7 cellular contexts compared by ENCODE assay signal in the genomic region with DNA sequence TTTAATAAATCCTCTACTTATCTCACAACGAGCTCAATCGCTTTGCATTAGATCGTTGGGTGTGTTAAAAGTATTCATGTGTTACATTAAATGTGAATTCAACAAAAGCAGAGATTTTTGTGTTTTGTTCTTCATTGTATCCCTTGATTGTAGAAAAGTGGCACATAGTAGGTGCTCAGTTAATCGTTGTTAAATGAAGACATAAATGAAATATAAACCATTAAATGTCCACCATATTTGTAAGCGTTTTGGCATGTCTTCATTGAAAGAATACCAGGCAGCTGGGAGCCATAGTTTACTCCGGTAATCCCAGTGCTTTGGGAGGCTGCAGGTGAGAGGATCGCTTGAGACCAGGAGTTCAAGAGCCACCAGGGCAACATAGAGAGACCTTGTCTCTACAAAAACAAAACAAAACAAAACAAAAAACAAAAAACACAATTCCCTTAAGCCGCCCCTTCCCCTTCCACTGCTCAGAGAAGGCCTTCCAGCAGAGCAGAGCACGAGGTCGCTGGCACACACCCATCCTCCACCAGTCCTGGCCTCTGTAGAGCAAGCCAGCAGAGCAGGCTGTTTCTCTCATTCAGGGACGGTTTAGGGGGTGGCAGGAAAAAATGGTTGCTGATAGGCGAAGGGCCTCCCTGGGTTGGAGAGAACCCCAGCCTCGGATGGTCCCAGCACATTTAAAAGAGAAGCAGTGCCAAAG. TPM values are rescaled to one million over a fixed set of nuclear protein-coding genes. Genes with fewer than 3 reads are reported as not detected.
DNase-seq lines count a peak whose midpoint lies in the region; ATAC-seq and TF ChIP-seq lines count a peak whose summit lies in the region.

No MANE protein-coding gene starts in this region.

- H3K36me3 ChIP-seq in HCT116 (ENCODE audit: control insufficient read depth in 1 of 2, insufficient read depth in 2 of 2, low read length in 2 of 2) (no peaks in the 10 kb centered on the region; a peak in 1 of 4 replicates), iPS-18a (ENCODE audit: control insufficient read depth, low read depth, low read length) (no peaks in the 10 kb centered on the region)

- CTCF ChIA-PET in HCT116 (lab: Charles Lee), result interaction anchor here (0.7 to 2.9 kb wide), 10 partner anchors 11 to 456 kb away, joined by 3 to 24 read pairs (median 4); no protein-coding TSS in a partner anchor

- BruUV-seq in HCT116 (replicated peaks; lab: Mats Ljungman, UMichigan), result TSS peak; percentile 39

- POLR2A ChIA-PET in HCT116 (lab: Charles Lee), result interaction anchor here (0.9 kb wide), 1 partner anchor 229 kb away, joined by 3 read pairs; no protein-coding TSS in a partner anchor

- DNase-seq in HCT116 (ENCODE audit: low read depth, low spot score), result no peak
- DNase-seq in NAMALWA (ENCODE audit: low spot score), result peak; percentile 52
- DNase-seq in activated naive CD8-positive, alpha-beta T cell treated with anti-CD3 and anti-CD28 coated beads for 36 hours, result peak; percentile 13
- DNase-seq in stimulated activated CD4-positive, alpha-beta T cell treated with anti-CD3 and anti-CD28 coated beads, Interleukin-4, amount 100 ng/mL, for 48 hours (ENCODE audit: low read depth in 2 of 2), result peak; percentile 12 to 17

- peak overlapping the region; percentile 97 for H3K4me2 ChIP-seq in HCT116 (ENCODE audit: low read length)

- H3K9me3 Mint-ChIP-seq in activated naive CD8-positive, alpha-beta T cell treated with anti-CD3 and anti-CD28 coated beads for 36 hours, result no peaks in the 10 kb centered on the region

- no peaks in the 10 kb centered on the region for H3K27me3 ChIP-seq in HCT116 (ENCODE audit: insufficient read depth, low read length)
- no peaks in the 10 kb centered on the region for H3K27me3 ChIP-seq in iPS-18a (ENCODE audit: control insufficient read depth, insufficient read depth, low read length)

- ATAC-seq in GM18505 (IDR thresholded peaks at IDR 0.05; ENCODE audit: unreplicated experiment), result peak; percentile 39
- ATAC-seq in HCT116, result peak; percentile 21
- ATAC-seq in GM18519 (IDR thresholded peaks at IDR 0.05; ENCODE audit: low FRiP score, unreplicated experiment), result no peak

- H3K27ac ChIP-seq in HCT116 (ENCODE audit: low read depth, low read length) (peak overlapping the region; percentile 74), iPS-18a (ENCODE audit: low read length) (peak overlapping the region; percentile 46)

- peak overlapping the region; percentile 87 for H3K4me3 Mint-ChIP-seq in activated naive CD8-positive, alpha-beta T cell treated with anti-CD3 and anti-CD28 coated beads for 36 hours

- no peak for TF ChIP-seq POLR2A in GM18505 (IDR thresholded peaks at IDR 0.05; ENCODE audit: borderline replicate concordance, extremely low read depth, insufficient read depth, insufficient read length)
- no peak for TF ChIP-seq POLR2A in HCT116 (IDR thresholded peaks at IDR 0.05; ENCODE audit: borderline replicate concordance, extremely low read depth, insufficient read depth, insufficient read length)

- peak overlapping the region; percentile 76 for H3K27ac Mint-ChIP-seq in activated naive CD8-positive, alpha-beta T cell treated with anti-CD3 and anti-CD28 coated beads for 36 hours

- H3K4me3 ChIP-seq in HCT116 (replicated peaks in 1 of 2; ENCODE audit: low read depth in 1 of 2, low read length in 2 of 2) (peak overlapping the region; percentile 79 to 87), iPS-18a (ENCODE audit: low read length) (peak overlapping the region; percentile 74)

- intact Hi-C loops in HCT116 (cut with micrococcal nuclease), result loop anchor here (2.0 to 5.0 kb wide), 5 partner anchors 45 to 448 kb away; a partner anchor contains a TSS

- peaks cover 20% of the 10 kb centered on the region for H3K4me1 Mint-ChIP-seq in activated naive CD8-positive, alpha-beta T cell treated with anti-CD3 and anti-CD28 coated beads for 36 hours

- H3K36me3 Mint-ChIP-seq in activated naive CD8-positive, alpha-beta T cell treated with anti-CD3 and anti-CD28 coated beads for 36 hours, result no peaks in the 10 kb centered on the region

- no peaks in the 10 kb centered on the region for H3K9me3 ChIP-seq in HCT116 (ENCODE audit: control insufficient read depth in 1 of 2, insufficient read depth in 1 of 2, low read depth in 1 of 2, low read length in 2 of 2)
- no peaks in the 10 kb centered on the region for H3K9me3 ChIP-seq in iPS-18a (ENCODE audit: control insufficient read depth, low read depth, low read length)

- no peak for TF ChIP-seq RAD21 in HCT116 (IDR thresholded peaks at IDR 0.05; ENCODE audit: low read depth)

- H3K79me2 ChIP-seq in HCT116 (ENCODE audit: insufficient read depth, low read length), result peaks cover 42% of the 10 kb centered on the region

- H2AFZ ChIP-seq in HCT116 (ENCODE audit: low read depth, low read length, poor library complexity, severe bottlenecking), result peak overlapping the region; percentile 6

- TF ChIP-seq CTCF in HCT116 (IDR thresholded peaks at IDR 0.05 in 2 of 3, conservative IDR thresholded peaks at IDR 0.05 in 1 of 3; ENCODE audit: borderline replicate concordance in 1 of 3, insufficient read depth in 1 of 3, low read depth in 2 of 3, low read length in 2 of 3), result no peak

- no peaks in the 10 kb centered on the region for H3K9me2 ChIP-seq in HCT116 (ENCODE audit: insufficient read depth)

- H3K4me1 ChIP-seq in HCT116 (ENCODE audit: control insufficient read depth in 1 of 2, insufficient read depth in 2 of 2, low read length in 2 of 2) (peaks cover 13 to 45% of the 10 kb centered on the region in 2 experiments), iPS-18a (ENCODE audit: control insufficient read depth, low read depth, low read length) (peaks cover 20% of the 10 kb centered on the region)

- H3K27me3 Mint-ChIP-seq in activated naive CD8-positive, alpha-beta T cell treated with anti-CD3 and anti-CD28 coated beads for 36 hours, result peaks cover 17% of the 10 kb centered on the region

- H3K9ac ChIP-seq in HCT116 (ENCODE audit: low read length) (peak overlapping the region; percentile 83), iPS-18a (ENCODE audit: low read length) (peak overlapping the region; percentile 66)

- RAD21 ChIA-PET in HCT116 (lab: Charles Lee; ENCODE audit: low non-redundant PET in 1 of 2, low total read pairs in 2 of 2, uncharacterized antibody in 2 of 2, unreplicated experiment in 2 of 2), result interaction anchor here (1.0 to 1.2 kb wide), 3 partner anchors 153 to 229 kb away, joined by 3 to 6 read pairs (median 4); no protein-coding TSS in a partner anchor

- no peaks in the 10 kb centered on the region for H4K20me1 ChIP-seq in HCT116 (ENCODE audit: insufficient read depth)

TF ChIP-seq in HCT116, 20 proteins besides CTCF, POLR2A, EP300 and RAD21 (continues in another document):
- TF ChIP-seq, protein P1, sequence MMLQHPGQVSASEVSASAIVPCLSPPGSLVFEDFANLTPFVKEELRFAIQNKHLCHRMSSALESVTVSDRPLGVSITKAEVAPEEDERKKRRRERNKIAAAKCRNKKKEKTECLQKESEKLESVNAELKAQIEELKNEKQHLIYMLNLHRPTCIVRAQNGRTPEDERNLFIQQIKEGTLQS (IDR thresholded peaks at IDR 0.05), result no peak
- TF ChIP-seq, protein P2, sequence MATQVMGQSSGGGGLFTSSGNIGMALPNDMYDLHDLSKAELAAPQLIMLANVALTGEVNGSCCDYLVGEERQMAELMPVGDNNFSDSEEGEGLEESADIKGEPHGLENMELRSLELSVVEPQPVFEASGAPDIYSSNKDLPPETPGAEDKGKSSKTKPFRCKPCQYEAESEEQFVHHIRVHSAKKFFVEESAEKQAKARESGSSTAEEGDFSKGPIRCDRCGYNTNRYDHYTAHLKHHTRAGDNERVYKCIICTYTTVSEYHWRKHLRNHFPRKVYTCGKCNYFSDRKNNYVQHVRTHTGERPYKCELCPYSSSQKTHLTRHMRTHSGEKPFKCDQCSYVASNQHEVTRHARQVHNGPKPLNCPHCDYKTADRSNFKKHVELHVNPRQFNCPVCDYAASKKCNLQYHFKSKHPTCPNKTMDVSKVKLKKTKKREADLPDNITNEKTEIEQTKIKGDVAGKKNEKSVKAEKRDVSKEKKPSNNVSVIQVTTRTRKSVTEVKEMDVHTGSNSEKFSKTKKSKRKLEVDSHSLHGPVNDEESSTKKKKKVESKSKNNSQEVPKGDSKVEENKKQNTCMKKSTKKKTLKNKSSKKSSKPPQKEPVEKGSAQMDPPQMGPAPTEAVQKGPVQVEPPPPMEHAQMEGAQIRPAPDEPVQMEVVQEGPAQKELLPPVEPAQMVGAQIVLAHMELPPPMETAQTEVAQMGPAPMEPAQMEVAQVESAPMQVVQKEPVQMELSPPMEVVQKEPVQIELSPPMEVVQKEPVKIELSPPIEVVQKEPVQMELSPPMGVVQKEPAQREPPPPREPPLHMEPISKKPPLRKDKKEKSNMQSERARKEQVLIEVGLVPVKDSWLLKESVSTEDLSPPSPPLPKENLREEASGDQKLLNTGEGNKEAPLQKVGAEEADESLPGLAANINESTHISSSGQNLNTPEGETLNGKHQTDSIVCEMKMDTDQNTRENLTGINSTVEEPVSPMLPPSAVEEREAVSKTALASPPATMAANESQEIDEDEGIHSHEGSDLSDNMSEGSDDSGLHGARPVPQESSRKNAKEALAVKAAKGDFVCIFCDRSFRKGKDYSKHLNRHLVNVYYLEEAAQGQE (IDR thresholded peaks at IDR 0.05; ENCODE audit: low read depth), result no peak
- no peak for TF ChIP-seq JUND (IDR thresholded peaks at IDR 0.05)
- TF ChIP-seq CBX3 (IDR thresholded peaks at IDR 0.05; ENCODE audit: low read depth), result no peak
- no peak for TF ChIP-seq SP1 (IDR thresholded peaks at IDR 0.05; ENCODE audit: low read depth)
- TF ChIP-seq, protein P3, sequence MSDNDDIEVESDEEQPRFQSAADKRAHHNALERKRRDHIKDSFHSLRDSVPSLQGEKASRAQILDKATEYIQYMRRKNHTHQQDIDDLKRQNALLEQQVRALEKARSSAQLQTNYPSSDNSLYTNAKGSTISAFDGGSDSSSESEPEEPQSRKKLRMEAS (IDR thresholded peaks at IDR 0.05), result no peak
- TF ChIP-seq EGR1 (IDR thresholded peaks at IDR 0.05; ENCODE audit: low read depth), result no peak
- no peak for TF ChIP-seq FOSL1 (IDR thresholded peaks at IDR 0.05; ENCODE audit: low read depth)
- TF ChIP-seq ELF1 (IDR thresholded peaks at IDR 0.05; ENCODE audit: borderline replicate concordance, low read depth), result no peak
- TF ChIP-seq CEBPB (IDR thresholded peaks at IDR 0.05; ENCODE audit: low read depth), result no peak
- TF ChIP-seq EZH2phosphoT487 (IDR thresholded peaks at IDR 0.05; ENCODE audit: borderline replicate concordance), result no peak
- no peak for TF ChIP-seq SIN3A (IDR thresholded peaks at IDR 0.05; ENCODE audit: low read depth)
- no peak for TF ChIP-seq EZH2 (IDR thresholded peaks at IDR 0.05)
- no peak for TF ChIP-seq POLR2AphosphoS5 (IDR thresholded peaks at IDR 0.05; ENCODE audit: low read depth, low read length)

RNA-seq across cellular contexts. Expression of a gene that starts 0.7 kb away (rescaled TPM):
- total RNA-seq in HCT116 (2021; ENCODE audit: unreplicated experiment), result 18.9 TPM
- polyA plus RNA-seq in HCT116 (2012), result 2.8 and 3.2 TPM in 2 replicates
- total RNA-seq in activated naive CD8-positive, alpha-beta T cell treated with anti-CD3 and anti-CD28 coated beads for 36 hours, result 10 to 100 TPM; 12.7 to 14.0 TPM

RNA-seq across cellular contexts. Expression of a gene that starts 1.4 kb away (rescaled TPM):
- 1.2 TPM for total RNA-seq in HCT116 (2021; ENCODE audit: unreplicated experiment)
- 0.85 and 1.3 TPM in 2 replicates for polyA plus RNA-seq in HCT116 (2012)
- total RNA-seq in activated naive CD8-positive, alpha-beta T cell treated with anti-CD3 and anti-CD28 coated beads for 36 hours, result under 1 TPM in 1 of 2 experiments, not detected in 1; 0.12 TPM
